9 cellular contexts compared by ENCODE assay signal in the genomic region with DNA sequence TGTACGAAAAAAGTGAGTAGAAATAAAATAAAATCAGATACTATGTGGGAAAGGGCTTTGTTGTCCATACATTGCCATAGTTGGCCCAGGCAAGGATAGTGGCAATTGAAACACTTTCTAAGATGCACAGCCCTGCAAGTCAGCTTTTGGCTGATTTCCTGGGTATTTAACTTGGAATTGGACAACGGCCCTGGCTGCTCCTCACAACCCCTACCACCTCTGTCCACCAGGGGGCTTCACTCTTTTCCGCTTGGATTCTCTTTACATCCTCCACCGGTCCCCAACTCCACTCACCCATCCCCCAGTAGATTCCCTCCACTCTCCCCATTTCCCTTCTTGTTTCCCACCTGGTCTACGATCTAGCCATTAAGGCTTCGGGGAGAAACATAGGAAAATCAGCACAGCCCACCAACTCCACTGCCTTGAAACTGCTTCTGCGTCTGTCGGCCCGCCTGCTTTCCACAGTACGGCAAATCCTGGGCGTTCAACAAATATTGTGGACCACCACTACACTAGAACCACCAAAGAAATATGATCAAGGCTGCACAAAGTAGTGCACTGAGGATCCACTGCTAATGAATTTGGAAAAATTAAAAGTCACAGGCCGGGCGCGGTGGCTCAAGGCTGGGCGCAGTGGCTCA.
A peak's percentile ranks its signal among the peaks of the same experiment; 100 is the strongest.
DNase-seq lines count a peak whose midpoint lies in the region; ATAC-seq and TF ChIP-seq lines count a peak whose summit lies in the region.
"Had no signal": no experiment of that assay in that cellular context is flagged by ENCODE, and none has a peak within 500 bp of the region (broad histone marks: within the 10 kb centered on the region; RNA-seq: fewer than 3 reads in every experiment).

No MANE protein-coding gene starts in this region.

- H3K9me3 ChIP-seq in DND-41 (ENCODE audit: insufficient read depth, low read length, severe bottlenecking) = no peaks in the 10 kb centered on the region
- H3K9me3 ChIP-seq in adipocyte (ENCODE audit: control insufficient read depth, low read length) = peaks cover 2% of the 10 kb centered on the region

- H3K79me2 ChIP-seq in DND-41 (ENCODE audit: insufficient read depth, low read length) (no peaks in the 10 kb centered on the region), KMS-11 (ENCODE audit: insufficient read depth, low read depth) (no peaks in the 10 kb centered on the region)

- DNase-seq in DND-41 (peak; percentile 61), SKM-1 treated with dmso at 0.1 percent for 144 hours (lab: John Stamatoyannopoulos, UW; ENCODE audit: unreplicated experiment) (peak; percentile 45), adipocyte (ENCODE audit: low read depth) (peak; percentile 78), hepatic stellate cell (ENCODE audit: low spot score) (peak; percentile 73)
- DNase-seq in stimulated activated CD4-positive, alpha-beta T cell treated with anti-CD3 and anti-CD28 coated beads, Interleukin-12 subunit alpha, Interleukin-12 subunit beta, amount 100 ng/mL, for 48 hours (ENCODE audit: low read depth in 2 of 3, low spot score in 1 of 3) = peak; percentile 33 to 66 (median 49)

- no peak overlapping the region for H3K4me3 ChIP-seq in DND-41 (ENCODE audit: low read depth in 1 of 2, low read length in 2 of 2)
- H3K4me3 ChIP-seq in KMS-11 (IDR thresholded peaks at IDR 0.05; ENCODE audit: insufficient read depth, low read depth, low read length) = no peak overlapping the region
- H3K4me3 ChIP-seq in adipocyte (ENCODE audit: low read length) = no peak overlapping the region
- H3K4me3 ChIP-seq: SK-N-MC had no signal

- H3K9ac ChIP-seq in DND-41 (ENCODE audit: low read depth, low read length) (no peak overlapping the region), KMS-11 (no peak overlapping the region), adipocyte (ENCODE audit: low read length) (no peak overlapping the region)

- no peak overlapping the region for H2AFZ ChIP-seq in DND-41 (ENCODE audit: low read depth, low read length)
- H2AFZ ChIP-seq in KMS-11 (ENCODE audit: low read depth) = no peak overlapping the region

- H4K20me1 ChIP-seq in DND-41 (ENCODE audit: insufficient read depth, low read length) (no peaks in the 10 kb centered on the region), KMS-11 (ENCODE audit: insufficient read depth) (no peaks in the 10 kb centered on the region)

- no peak overlapping the region for H3K4me2 ChIP-seq in DND-41 (ENCODE audit: insufficient read depth, low read length)
- H3K4me2 ChIP-seq in KMS-11 = no peak overlapping the region

- H3K27ac ChIP-seq in DND-41 (ENCODE audit: low read length) = no peak overlapping the region
- no peak overlapping the region for H3K27ac ChIP-seq in KMS-11
- H3K27ac ChIP-seq: SK-N-MC had no signal

- H3K4me1 ChIP-seq in DND-41 (ENCODE audit: insufficient read depth, low read length) (peaks cover 9% of the 10 kb centered on the region), KMS-11 (ENCODE audit: low read depth, poor library complexity, severe bottlenecking) (peaks cover 9% of the 10 kb centered on the region), adipocyte (ENCODE audit: control insufficient read depth, insufficient read depth, low read length) (no peaks in the 10 kb centered on the region)

- peak; percentile 83 for TF ChIP-seq CTCF in DND-41 (IDR thresholded peaks at IDR 0.05; ENCODE audit: borderline replicate concordance, extremely low read depth, low read length, poor library complexity, severe bottlenecking)
- TF ChIP-seq CTCF in KMS-11 (conservative IDR thresholded peaks at IDR 0.05; ENCODE audit: low read depth, low read length) = peak; percentile 74

- H3K36me3 ChIP-seq in DND-41 (ENCODE audit: insufficient read depth, low read length) = no peaks in the 10 kb centered on the region
- no peaks in the 10 kb centered on the region for H3K36me3 ChIP-seq in KMS-11 (ENCODE audit: insufficient read depth)
- H3K36me3 ChIP-seq in adipocyte (ENCODE audit: control insufficient read depth, insufficient read depth, low read length, severe bottlenecking) = no peaks in the 10 kb centered on the region

- no peaks in the 10 kb centered on the region for H3K27me3 ChIP-seq in DND-41 (ENCODE audit: insufficient read depth, low read length, poor library complexity)
- H3K27me3 ChIP-seq in KMS-11 (ENCODE audit: insufficient read depth, low read depth) = no peaks in the 10 kb centered on the region
- H3K27me3 ChIP-seq in adipocyte (replicated peaks; ENCODE audit: control insufficient read depth, insufficient read depth, low read length) = peaks cover 38% of the 10 kb centered on the region

- ATAC-seq in DND-41 (ENCODE audit: insufficient read depth, low read depth) (peak; percentile 56), GM21723 (IDR thresholded peaks at IDR 0.05; ENCODE audit: unreplicated experiment) (no peak), GM18867 (IDR thresholded peaks at IDR 0.05; ENCODE audit: unreplicated experiment) (no peak)
